17 cellular contexts compared by ENCODE assay signal in genomic region chr4:168759321-168759720, GRCh38.
"Had no signal": no experiment of that assay in that cellular context is flagged by ENCODE, and none has a peak within 500 bp of the region (broad histone marks: within the 10 kb centered on the region; RNA-seq: fewer than 3 reads in every experiment).

No MANE protein-coding gene starts in this region.

- H3K27ac Mint-ChIP-seq: activated CD4-positive, alpha-beta memory T cell treated with anti-CD3 and anti-CD28 coated beads, Interleukin-2, amount 10 ng/mL, durations not matched to agents 7 days and 5 days; activated naive CD8-positive, alpha-beta T cell; endodermal cell; stimulated activated memory B cell treated with anti-CD40 and anti-IgM and Interleukin-4, amounts not matched to agents 10 μg/mL and 1 μg/mL and 100 μg/mL, for 72 hours; WTC11 had no signal

- H3K4me3 ChIP-seq: dorsolateral prefrontal cortex, hepatocyte, tibial nerve had no signal

- H3K4me3 Mint-ChIP-seq: activated CD4-positive, alpha-beta memory T cell treated with anti-CD3 and anti-CD28 coated beads, Interleukin-2, amount 10 ng/mL, durations not matched to agents 7 days and 5 days; activated naive CD8-positive, alpha-beta T cell; activated T-cell treated with anti-CD3 and anti-CD28 coated beads, Interleukin-2, amount 50 U/mL, for 4 hours; endodermal cell; neural crest cell; stimulated activated memory B cell treated with anti-CD40 and anti-IgM and Interleukin-4, amounts not matched to agents 10 μg/mL and 1 μg/mL and 100 μg/mL, for 72 hours; T-helper 17 cell; WTC11 had no signal

- H3K4me2 ChIP-seq: hepatocyte had no signal

- H3K9me3 ChIP-seq: tibial nerve had no signal

- H3K79me2 ChIP-seq: hepatocyte, parathyroid adenoma had no signal

- DNase-seq: activated CD4-positive, alpha-beta memory T cell treated with anti-CD3 and anti-CD28 coated beads, Interleukin-2, amount 10 ng/mL, durations not matched to agents 7 days and 5 days; activated CD4-positive, alpha-beta T cell treated with anti-CD3 and anti-CD28 coated beads for 4 hours; activated gamma-delta T cell treated with Interleukin-2 at 50 U/mL for 16 hours; activated T-cell treated with anti-CD3 and anti-CD28 coated beads, Interleukin-2, amount 50 U/mL, for 4 hours; dorsolateral prefrontal cortex; endodermal cell; islet precursor cell; stimulated activated CD4-positive, alpha-beta T cell treated with anti-CD3 and anti-CD28 coated beads, Interleukin-2, amount 100 ng/mL, for 48 hours; T-helper 17 cell had no signal

- H3K36me3 ChIP-seq: tibial nerve had no signal

- H3K36me3 Mint-ChIP-seq: activated naive CD8-positive, alpha-beta T cell; stimulated activated memory B cell treated with anti-CD40 and anti-IgM and Interleukin-4, amounts not matched to agents 10 μg/mL and 1 μg/mL and 100 μg/mL, for 72 hours; WTC11 had no signal

- FAIRE-seq: TTC549 had no signal

- H2AFZ ChIP-seq: hepatocyte, parathyroid adenoma had no signal

- H3K27ac ChIP-seq: dorsolateral prefrontal cortex, hepatocyte, parathyroid adenoma had no signal

- H3K9me3 Mint-ChIP-seq: activated CD4-positive, alpha-beta memory T cell treated with anti-CD3 and anti-CD28 coated beads, Interleukin-2, amount 10 ng/mL, durations not matched to agents 7 days and 5 days; activated T-cell treated with anti-CD3 and anti-CD28 coated beads, Interleukin-2, amount 50 U/mL, for 4 hours; stimulated activated memory B cell treated with anti-CD40 and anti-IgM and Interleukin-4, amounts not matched to agents 10 μg/mL and 1 μg/mL and 100 μg/mL, for 72 hours had no signal

- H3K4me1 Mint-ChIP-seq: activated CD4-positive, alpha-beta memory T cell treated with anti-CD3 and anti-CD28 coated beads, Interleukin-2, amount 10 ng/mL, durations not matched to agents 7 days and 5 days; neural crest cell; stimulated activated memory B cell treated with anti-CD40 and anti-IgM and Interleukin-4, amounts not matched to agents 10 μg/mL and 1 μg/mL and 100 μg/mL, for 72 hours; T-helper 17 cell; WTC11 had no signal

- H3K9ac ChIP-seq: parathyroid adenoma had no signal

- H3K27me3 ChIP-seq: dorsolateral prefrontal cortex, hepatocyte, tibial nerve had no signal

- ATAC-seq: activated T-cell treated with anti-CD3 and anti-CD28 coated beads, Interleukin-2, amount 50 U/mL, for 4 hours; stimulated activated memory B cell treated with anti-CD40 and anti-IgM and Interleukin-4, amounts not matched to agents 10 μg/mL and 1 μg/mL and 100 μg/mL, for 72 hours; T-helper 17 cell; WTC11 had no signal

- H3K27me3 Mint-ChIP-seq: activated CD4-positive, alpha-beta memory T cell treated with anti-CD3 and anti-CD28 coated beads, Interleukin-2, amount 10 ng/mL, durations not matched to agents 7 days and 5 days had no signal
